20 cellular contexts compared by ENCODE assay signal in genomic region chrX:82141942-82142341, GRCh38.
DNase-seq lines count a peak whose midpoint lies in the region; ATAC-seq lines count a peak whose summit lies in the region.
"Had no signal": no experiment of that assay in that cellular context is flagged by ENCODE, and none has a peak within 500 bp of the region (broad histone marks: within the 10 kb centered on the region; RNA-seq: fewer than 3 reads in every experiment).

No MANE protein-coding gene starts in this region.

- H4K8ac ChIP-seq in mesenchymal stem cell (ENCODE audit: low read length), result no peak overlapping the region

- H4K91ac ChIP-seq in mesenchymal stem cell (ENCODE audit: low read length), result no peak overlapping the region

- no CpG with 5 or more reads among the region's 1 CpG for WGBS in mesenchymal stem cell

- H2BK120ac ChIP-seq in mesenchymal stem cell (ENCODE audit: low read depth, low read length), result no peak overlapping the region

- H3K4ac ChIP-seq in mesenchymal stem cell (ENCODE audit: low read depth in 1 of 2, low read length in 2 of 2), result no peak overlapping the region

- no peak overlapping the region for H3K27ac ChIP-seq in mesenchymal stem cell (ENCODE audit: low read length, poor library complexity, severe bottlenecking)
- H3K27ac ChIP-seq: adrenal gland, hepatocyte, neutrophil, upper lobe of left lung, VCaP had no signal

- peaks cover 7% of the 10 kb centered on the region for H3K4me1 Mint-ChIP-seq in activated naive CD8-positive, alpha-beta T cell treated with anti-CD3 and anti-CD28 coated beads, Interleukin-2, amount 10 ng/mL, durations not matched to agents 7 days and 5 days
- H3K4me1 Mint-ChIP-seq in activated naive CD8-positive, alpha-beta T cell treated with anti-CD3 and anti-CD28 coated beads, Interleukin-2, amount 50 U/mL, for 24 hours, result peaks cover 13% of the 10 kb centered on the region
- peaks cover 12% of the 10 kb centered on the region for H3K4me1 Mint-ChIP-seq in activated CD4-positive, alpha-beta memory T cell treated with anti-CD3 and anti-CD28 coated beads for 36 hours (ENCODE audit: low read depth)

- H3K36me3 ChIP-seq in mesenchymal stem cell (ENCODE audit: control insufficient read depth in 1 of 2, insufficient read depth in 2 of 2, low read depth in 1 of 2, low read length in 2 of 2), result no peaks in the 10 kb centered on the region
- H3K36me3 ChIP-seq: adrenal gland, neutrophil, upper lobe of left lung had no signal

- peaks cover 12% of the 10 kb centered on the region for H3K9me3 Mint-ChIP-seq in activated naive CD8-positive, alpha-beta T cell treated with anti-CD3 and anti-CD28 coated beads, Interleukin-2, amount 10 ng/mL, durations not matched to agents 7 days and 5 days
- peaks cover 5% of the 10 kb centered on the region for H3K9me3 Mint-ChIP-seq in activated naive CD8-positive, alpha-beta T cell treated with anti-CD3 and anti-CD28 coated beads, Interleukin-2, amount 50 U/mL, for 24 hours
- H3K9me3 Mint-ChIP-seq in activated CD4-positive, alpha-beta memory T cell treated with anti-CD3 and anti-CD28 coated beads for 36 hours, result peaks cover 12% of the 10 kb centered on the region

- H3K4me3 ChIP-seq in mesenchymal stem cell (ENCODE audit: insufficient read depth in 1 of 2, low read depth in 1 of 2, low read length in 2 of 2), result no peak overlapping the region
- H3K4me3 ChIP-seq: adrenal gland, hepatocyte, smooth muscle cell, upper lobe of left lung had no signal

- ATAC-seq in activated naive CD8-positive, alpha-beta T cell treated with anti-CD3 and anti-CD28 coated beads, Interleukin-2, amount 10 ng/mL, durations not matched to agents 7 days and 5 days (ENCODE audit: low read depth), result peak; percentile 52
- no peak for ATAC-seq in activated naive CD8-positive, alpha-beta T cell treated with anti-CD3 and anti-CD28 coated beads, Interleukin-2, amount 50 U/mL, for 24 hours
- ATAC-seq in GM19395 (IDR thresholded peaks at IDR 0.05; ENCODE audit: unreplicated experiment) (no peak), GM18873 (IDR thresholded peaks at IDR 0.05; ENCODE audit: low FRiP score, unreplicated experiment) (no peak)
- ATAC-seq: HCT116 had no signal

- intact Hi-C loops in activated CD4-positive, alpha-beta memory T cell treated with anti-CD3 and anti-CD28 coated beads for 36 hours (cut with micrococcal nuclease), result no loop called here

- H3K23ac ChIP-seq in mesenchymal stem cell (ENCODE audit: low read length in 2 of 2), result no peak overlapping the region

- H3K9ac ChIP-seq in mesenchymal stem cell (ENCODE audit: low read length), result no peak overlapping the region

- H3K36me3 Mint-ChIP-seq in activated naive CD8-positive, alpha-beta T cell treated with anti-CD3 and anti-CD28 coated beads, Interleukin-2, amount 10 ng/mL, durations not matched to agents 7 days and 5 days, result peaks cover 6% of the 10 kb centered on the region
- no peaks in the 10 kb centered on the region for H3K36me3 Mint-ChIP-seq in activated naive CD8-positive, alpha-beta T cell treated with anti-CD3 and anti-CD28 coated beads, Interleukin-2, amount 50 U/mL, for 24 hours (ENCODE audit: low read depth)
- H3K36me3 Mint-ChIP-seq in activated CD4-positive, alpha-beta memory T cell treated with anti-CD3 and anti-CD28 coated beads for 36 hours, result no peaks in the 10 kb centered on the region

- no peak for DNase-seq in activated naive CD8-positive, alpha-beta T cell treated with anti-CD3 and anti-CD28 coated beads, Interleukin-2, amount 10 ng/mL, durations not matched to agents 7 days and 5 days
- DNase-seq in activated naive CD8-positive, alpha-beta T cell treated with anti-CD3 and anti-CD28 coated beads, Interleukin-2, amount 50 U/mL, for 24 hours, result no peak
- DNase-seq in M059J (ENCODE audit: low read depth) (peak; percentile 4), mesenchymal stem cell (no peak)
- peak; percentile 9 for DNase-seq in activated CD4-positive, alpha-beta memory T cell treated with anti-CD3 and anti-CD28 coated beads for 36 hours
- DNase-seq in stimulated activated naive CD4-positive, alpha-beta T cell (lab: John Stamatoyannopoulos, UW), result peak in 4 of 6 experiments; percentile 0 to 59 (median 35)
- DNase-seq: adrenal gland; NCI-H1436; NCI-H2171; NCI-H524 treated with DMSO at 0.1 percent for 48 hours; stimulated activated CD4-positive, alpha-beta T cell treated with anti-CD3 and anti-CD28 coated beads, Interleukin-4, amount 100 ng/mL, for 1 hour; SW 1271; upper lobe of left lung had no signal

- CTCF ChIA-PET in activated CD4-positive, alpha-beta memory T cell treated with anti-CD3 and anti-CD28 coated beads for 36 hours (lab: Charles Lee), result no interaction called here

- H2AK5ac ChIP-seq in mesenchymal stem cell (ENCODE audit: low read length, severe bottlenecking), result no peak overlapping the region

- no peaks in the 10 kb centered on the region for H3K27me3 ChIP-seq in mesenchymal stem cell (ENCODE audit: control insufficient read depth in 1 of 2, insufficient read depth in 1 of 2, low read length in 2 of 2)
- H3K27me3 ChIP-seq: adrenal gland, hepatocyte, neutrophil, upper lobe of left lung had no signal

- no peak overlapping the region for H2AFZ ChIP-seq in mesenchymal stem cell (ENCODE audit: low read depth, low read length)
- H2AFZ ChIP-seq: hepatocyte had no signal

- no peaks in the 10 kb centered on the region for H3K79me1 ChIP-seq in mesenchymal stem cell (replicated peaks; ENCODE audit: low read length, poor library complexity, severe bottlenecking)

- H3K27me3 Mint-ChIP-seq in activated naive CD8-positive, alpha-beta T cell treated with anti-CD3 and anti-CD28 coated beads, Interleukin-2, amount 10 ng/mL, durations not matched to agents 7 days and 5 days, result no peaks in the 10 kb centered on the region
- H3K27me3 Mint-ChIP-seq in activated naive CD8-positive, alpha-beta T cell treated with anti-CD3 and anti-CD28 coated beads, Interleukin-2, amount 50 U/mL, for 24 hours, result no peaks in the 10 kb centered on the region
- no peaks in the 10 kb centered on the region for H3K27me3 Mint-ChIP-seq in activated CD4-positive, alpha-beta memory T cell treated with anti-CD3 and anti-CD28 coated beads for 36 hours

- POLR2A ChIA-PET in activated naive CD8-positive, alpha-beta T cell treated with anti-CD3 and anti-CD28 coated beads, Interleukin-2, amount 10 ng/mL, durations not matched to agents 7 days and 5 days (lab: Charles Lee), result no interaction called here
- POLR2A ChIA-PET in activated CD4-positive, alpha-beta memory T cell treated with anti-CD3 and anti-CD28 coated beads for 36 hours (lab: Charles Lee), result no interaction called here

- H3K27ac Mint-ChIP-seq in activated naive CD8-positive, alpha-beta T cell treated with anti-CD3 and anti-CD28 coated beads, Interleukin-2, amount 10 ng/mL, durations not matched to agents 7 days and 5 days, result no peak overlapping the region
- H3K27ac Mint-ChIP-seq in activated naive CD8-positive, alpha-beta T cell treated with anti-CD3 and anti-CD28 coated beads, Interleukin-2, amount 50 U/mL, for 24 hours, result no peak overlapping the region
- no peak overlapping the region for H3K27ac Mint-ChIP-seq in activated CD4-positive, alpha-beta memory T cell treated with anti-CD3 and anti-CD28 coated beads for 36 hours

- H3K4me2 ChIP-seq in mesenchymal stem cell (ENCODE audit: low read length, poor library complexity, severe bottlenecking), result no peak overlapping the region
- H3K4me2 ChIP-seq: hepatocyte, smooth muscle cell had no signal

- no peak overlapping the region for H3K4me3 Mint-ChIP-seq in activated naive CD8-positive, alpha-beta T cell treated with anti-CD3 and anti-CD28 coated beads, Interleukin-2, amount 10 ng/mL, durations not matched to agents 7 days and 5 days
- H3K4me3 Mint-ChIP-seq in activated naive CD8-positive, alpha-beta T cell treated with anti-CD3 and anti-CD28 coated beads, Interleukin-2, amount 50 U/mL, for 24 hours, result no peak overlapping the region
- H3K4me3 Mint-ChIP-seq in activated CD4-positive, alpha-beta memory T cell treated with anti-CD3 and anti-CD28 coated beads for 36 hours, result no peak overlapping the region

- H3K9me3 ChIP-seq in mesenchymal stem cell (ENCODE audit: control insufficient read depth, low read length), result no peaks in the 10 kb centered on the region
- H3K9me3 ChIP-seq: adrenal gland, neutrophil, upper lobe of left lung had no signal

- no peak overlapping the region for H3K18ac ChIP-seq in mesenchymal stem cell (ENCODE audit: low read depth in 1 of 2, low read length in 2 of 2)

- no peak overlapping the region for H2BK12ac ChIP-seq in mesenchymal stem cell (ENCODE audit: low read length in 2 of 2)

- H3K4me1 ChIP-seq in mesenchymal stem cell (ENCODE audit: control insufficient read depth, insufficient read depth, low read depth, low read length), result no peaks in the 10 kb centered on the region
- H3K4me1 ChIP-seq: adrenal gland, upper lobe of left lung had no signal

- no peak overlapping the region for H3K14ac ChIP-seq in mesenchymal stem cell (ENCODE audit: low read length in 2 of 2)

- no peak overlapping the region for H2BK5ac ChIP-seq in mesenchymal stem cell (ENCODE audit: low read depth, low read length, poor library complexity, severe bottlenecking)

- H2BK15ac ChIP-seq in mesenchymal stem cell (ENCODE audit: low read depth, poor library complexity, severe bottlenecking), result no peak overlapping the region

Comparison
In these comparisons a context has a peak if more than half of its experiments do, and no peak if none do; other contexts are left out.
1. DNase-seq: peak in M059J (single experiment), activated CD4-positive, alpha-beta memory T cell treated with anti-CD3 and anti-CD28 coated beads for 36 hours (single experiment) and stimulated activated naive CD4-positive, alpha-beta T cell (4 of 6); none in activated naive CD8-positive, alpha-beta T cell treated with anti-CD3 and anti-CD28 coated beads, Interleukin-2, amount 10 ng/mL, durations not matched to agents 7 days and 5 days (single experiment), activated naive CD8-positive, alpha-beta T cell treated with anti-CD3 and anti-CD28 coated beads, Interleukin-2, amount 50 U/mL, for 24 hours (single experiment) and mesenchymal stem cell (single experiment).